ENCODE assay signal across 1 cellular context in the genomic region with DNA sequence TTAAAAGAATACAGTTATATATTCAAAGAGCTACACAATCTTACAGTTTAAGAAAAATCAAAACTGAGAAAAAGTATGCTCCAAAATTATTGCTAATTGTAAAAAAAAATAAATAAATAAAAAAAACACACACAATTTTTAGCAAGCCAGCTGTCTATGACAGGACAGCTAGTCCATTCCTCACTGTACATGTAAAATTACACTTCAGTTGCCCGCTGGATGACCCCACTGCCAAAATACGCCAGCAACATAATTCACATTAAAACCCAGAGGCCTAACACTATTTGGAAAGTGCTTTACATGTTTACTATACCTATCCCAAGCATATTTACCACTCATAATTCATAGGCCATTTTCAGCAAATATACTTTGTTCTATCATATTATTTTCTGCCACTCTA.
TF ChIP-seq lines count a peak whose summit lies in the region.

No MANE protein-coding gene starts in this region.

TF ChIP-seq in HEK293T, 16 proteins besides CTCF, POLR2A, EP300 and RAD21 (continued from another document):
- TF ChIP-seq, protein P1, sequence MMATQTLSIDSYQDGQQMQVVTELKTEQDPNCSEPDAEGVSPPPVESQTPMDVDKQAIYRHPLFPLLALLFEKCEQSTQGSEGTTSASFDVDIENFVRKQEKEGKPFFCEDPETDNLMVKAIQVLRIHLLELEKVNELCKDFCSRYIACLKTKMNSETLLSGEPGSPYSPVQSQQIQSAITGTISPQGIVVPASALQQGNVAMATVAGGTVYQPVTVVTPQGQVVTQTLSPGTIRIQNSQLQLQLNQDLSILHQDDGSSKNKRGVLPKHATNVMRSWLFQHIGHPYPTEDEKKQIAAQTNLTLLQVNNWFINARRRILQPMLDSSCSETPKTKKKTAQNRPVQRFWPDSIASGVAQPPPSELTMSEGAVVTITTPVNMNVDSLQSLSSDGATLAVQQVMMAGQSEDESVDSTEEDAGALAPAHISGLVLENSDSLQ (IDR thresholded peaks at IDR 0.05): peak; percentile 57
- no peak for TF ChIP-seq CTBP1 (IDR thresholded peaks at IDR 0.05; ENCODE audit: borderline replicate concordance)
- no peak for TF ChIP-seq NFRKB (IDR thresholded peaks at IDR 0.05)
- no peak for TF ChIP-seq LEF1 (IDR thresholded peaks at IDR 0.05; ENCODE audit: borderline replicate concordance)
- TF ChIP-seq TARDBP (IDR thresholded peaks at IDR 0.05): no peak
- TF ChIP-seq ARNT (IDR thresholded peaks at IDR 0.05): no peak
